In genomic region chr20:48738399-48739304, GRCh38 we compare ENCODE assay signal across 1 cellular context.
A peak's percentile ranks its signal among the peaks of the same experiment; 100 is the strongest.
TF ChIP-seq lines count a peak whose summit lies in the region.

No MANE protein-coding gene starts in this region.

TF ChIP-seq in GM12878, 131 proteins besides CTCF, POLR2A, EP300 and RAD21 (continued from another document and continues in another):
- TF ChIP-seq, protein P1, sequence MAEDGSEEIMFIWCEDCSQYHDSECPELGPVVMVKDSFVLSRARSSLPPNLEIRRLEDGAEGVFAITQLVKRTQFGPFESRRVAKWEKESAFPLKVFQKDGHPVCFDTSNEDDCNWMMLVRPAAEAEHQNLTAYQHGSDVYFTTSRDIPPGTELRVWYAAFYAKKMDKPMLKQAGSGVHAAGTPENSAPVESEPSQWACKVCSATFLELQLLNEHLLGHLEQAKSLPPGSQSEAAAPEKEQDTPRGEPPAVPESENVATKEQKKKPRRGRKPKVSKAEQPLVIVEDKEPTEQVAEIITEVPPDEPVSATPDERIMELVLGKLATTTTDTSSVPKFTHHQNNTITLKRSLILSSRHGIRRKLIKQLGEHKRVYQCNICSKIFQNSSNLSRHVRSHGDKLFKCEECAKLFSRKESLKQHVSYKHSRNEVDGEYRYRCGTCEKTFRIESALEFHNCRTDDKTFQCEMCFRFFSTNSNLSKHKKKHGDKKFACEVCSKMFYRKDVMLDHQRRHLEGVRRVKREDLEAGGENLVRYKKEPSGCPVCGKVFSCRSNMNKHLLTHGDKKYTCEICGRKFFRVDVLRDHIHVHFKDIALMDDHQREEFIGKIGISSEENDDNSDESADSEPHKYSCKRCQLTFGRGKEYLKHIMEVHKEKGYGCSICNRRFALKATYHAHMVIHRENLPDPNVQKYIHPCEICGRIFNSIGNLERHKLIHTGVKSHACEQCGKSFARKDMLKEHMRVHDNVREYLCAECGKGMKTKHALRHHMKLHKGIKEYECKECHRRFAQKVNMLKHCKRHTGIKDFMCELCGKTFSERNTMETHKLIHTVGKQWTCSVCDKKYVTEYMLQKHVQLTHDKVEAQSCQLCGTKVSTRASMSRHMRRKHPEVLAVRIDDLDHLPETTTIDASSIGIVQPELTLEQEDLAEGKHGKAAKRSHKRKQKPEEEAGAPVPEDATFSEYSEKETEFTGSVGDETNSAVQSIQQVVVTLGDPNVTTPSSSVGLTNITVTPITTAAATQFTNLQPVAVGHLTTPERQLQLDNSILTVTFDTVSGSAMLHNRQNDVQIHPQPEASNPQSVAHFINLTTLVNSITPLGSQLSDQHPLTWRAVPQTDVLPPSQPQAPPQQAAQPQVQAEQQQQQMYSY (CRISPR knock-in tag; IDR thresholded peaks at IDR 0.05): no peak
- peak; percentile 96 for TF ChIP-seq MEF2A (IDR thresholded peaks at IDR 0.05; ENCODE audit: insufficient read depth, low read depth, low read length)
- TF ChIP-seq WRNIP1 (IDR thresholded peaks at IDR 0.05; ENCODE audit: borderline replicate concordance, low read depth, low read length): no peak
- TF ChIP-seq NKRF (conservative IDR thresholded peaks at IDR 0.05): no peak
- TF ChIP-seq ATF3 (IDR thresholded peaks at IDR 0.05; ENCODE audit: borderline replicate concordance, extremely low read depth, low read depth, low read length): no peak
- peak; percentile 30; the same call in 1 of the 2 replicates for TF ChIP-seq ZBTB33 (IDR thresholded peaks at IDR 0.05)
- TF ChIP-seq POU2F2 (IDR thresholded peaks at IDR 0.05; ENCODE audit: borderline replicate concordance, low read depth, low read length): peak; percentile 98
- peak; percentile 93 for TF ChIP-seq CHD2 (IDR thresholded peaks at IDR 0.05; ENCODE audit: borderline replicate concordance, low read depth, low read length)
- TF ChIP-seq IRF5 (IDR thresholded peaks at IDR 0.05; ENCODE audit: borderline replicate concordance): no peak
- TF ChIP-seq ZNF622 (IDR thresholded peaks at IDR 0.05): no peak
- peak; percentile 98 for TF ChIP-seq TCF3 (IDR thresholded peaks at IDR 0.05; ENCODE audit: borderline replicate concordance, insufficient read depth, low read depth, low read length)
- peak; percentile 87 for TF ChIP-seq BACH1 (IDR thresholded peaks at IDR 0.05; ENCODE audit: borderline replicate concordance)
- TF ChIP-seq POLR2AphosphoS5 (IDR thresholded peaks at IDR 0.05; ENCODE audit: low read length): peak; percentile 70
- TF ChIP-seq, protein P2, sequence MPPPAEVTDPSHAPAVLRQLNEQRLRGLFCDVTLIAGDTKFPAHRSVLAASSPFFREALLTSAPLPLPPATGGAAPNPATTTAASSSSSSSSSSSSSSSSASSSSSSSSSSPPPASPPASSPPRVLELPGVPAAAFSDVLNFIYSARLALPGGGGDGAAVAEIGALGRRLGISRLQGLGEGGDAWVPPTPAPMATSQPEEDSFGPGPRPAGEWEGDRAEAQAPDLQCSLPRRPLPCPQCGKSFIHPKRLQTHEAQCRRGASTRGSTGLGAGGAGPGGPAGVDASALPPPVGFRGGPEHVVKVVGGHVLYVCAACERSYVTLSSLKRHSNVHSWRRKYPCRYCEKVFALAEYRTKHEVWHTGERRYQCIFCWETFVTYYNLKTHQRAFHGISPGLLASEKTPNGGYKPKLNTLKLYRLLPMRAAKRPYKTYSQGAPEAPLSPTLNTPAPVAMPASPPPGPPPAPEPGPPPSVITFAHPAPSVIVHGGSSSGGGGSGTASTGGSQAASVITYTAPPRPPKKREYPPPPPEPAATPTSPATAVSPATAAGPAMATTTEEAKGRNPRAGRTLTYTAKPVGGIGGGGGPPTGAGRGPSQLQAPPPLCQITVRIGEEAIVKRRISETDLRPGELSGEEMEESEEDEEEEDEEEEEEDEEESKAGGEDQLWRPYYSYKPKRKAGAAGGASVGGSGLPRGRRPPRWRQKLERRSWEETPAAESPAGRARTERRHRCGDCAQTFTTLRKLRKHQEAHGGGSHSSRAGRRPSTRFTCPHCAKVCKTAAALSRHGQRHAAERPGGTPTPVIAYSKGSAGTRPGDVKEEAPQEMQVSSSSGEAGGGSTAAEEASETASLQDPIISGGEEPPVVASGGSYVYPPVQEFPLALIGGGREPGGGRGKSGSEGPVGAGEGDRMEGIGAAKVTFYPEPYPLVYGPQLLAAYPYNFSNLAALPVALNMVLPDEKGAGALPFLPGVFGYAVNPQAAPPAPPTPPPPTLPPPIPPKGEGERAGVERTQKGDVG (CRISPR knock-in tag; IDR thresholded peaks at IDR 0.05): no peak
- TF ChIP-seq NR2C1 (IDR thresholded peaks at IDR 0.05): no peak
- TF ChIP-seq MTA2 (IDR thresholded peaks at IDR 0.05; ENCODE audit: low read depth): peak; percentile 93
- no peak for TF ChIP-seq SMAD5 (IDR thresholded peaks at IDR 0.05; ENCODE audit: low read depth)
- 0 out of 2 replicates have a peak, but pooled peaks have one; percentile 45 for TF ChIP-seq MYB (IDR thresholded peaks at IDR 0.05; ENCODE audit: borderline replicate concordance, low read depth, low read length)
- TF ChIP-seq FOS (IDR thresholded peaks at IDR 0.05; ENCODE audit: borderline replicate concordance, extremely low read depth, insufficient read length): no peak
- TF ChIP-seq RAD51 (IDR thresholded peaks at IDR 0.05): no peak
- peak; percentile 88 for TF ChIP-seq RELB (IDR thresholded peaks at IDR 0.05; ENCODE audit: low read depth)
- TF ChIP-seq EZH2 (IDR thresholded peaks at IDR 0.05; ENCODE audit: borderline replicate concordance, control insufficient read depth, low read depth, low read length): no peak
- peak; percentile 65; the same call in 1 of the 2 replicates for TF ChIP-seq GABPA (IDR thresholded peaks at IDR 0.05; ENCODE audit: low read depth)
- peak; percentile 94 to 96 for TF ChIP-seq IKZF2 (IDR thresholded peaks at IDR 0.05)
- no peak; the same call in 1 of the 2 replicates for TF ChIP-seq ZNF217 (IDR thresholded peaks at IDR 0.05)
- no peak for TF ChIP-seq KDM1A (IDR thresholded peaks at IDR 0.05; ENCODE audit: borderline replicate concordance)
- TF ChIP-seq JUND (IDR thresholded peaks at IDR 0.05; ENCODE audit: low read depth, low read length): peak; percentile 91
- no peak for TF ChIP-seq FOXK2 (IDR thresholded peaks at IDR 0.05)
- TF ChIP-seq ZNF274 (IDR thresholded peaks at IDR 0.05; ENCODE audit: insufficient read depth, insufficient read length): no peak
- TF ChIP-seq, protein P3, sequence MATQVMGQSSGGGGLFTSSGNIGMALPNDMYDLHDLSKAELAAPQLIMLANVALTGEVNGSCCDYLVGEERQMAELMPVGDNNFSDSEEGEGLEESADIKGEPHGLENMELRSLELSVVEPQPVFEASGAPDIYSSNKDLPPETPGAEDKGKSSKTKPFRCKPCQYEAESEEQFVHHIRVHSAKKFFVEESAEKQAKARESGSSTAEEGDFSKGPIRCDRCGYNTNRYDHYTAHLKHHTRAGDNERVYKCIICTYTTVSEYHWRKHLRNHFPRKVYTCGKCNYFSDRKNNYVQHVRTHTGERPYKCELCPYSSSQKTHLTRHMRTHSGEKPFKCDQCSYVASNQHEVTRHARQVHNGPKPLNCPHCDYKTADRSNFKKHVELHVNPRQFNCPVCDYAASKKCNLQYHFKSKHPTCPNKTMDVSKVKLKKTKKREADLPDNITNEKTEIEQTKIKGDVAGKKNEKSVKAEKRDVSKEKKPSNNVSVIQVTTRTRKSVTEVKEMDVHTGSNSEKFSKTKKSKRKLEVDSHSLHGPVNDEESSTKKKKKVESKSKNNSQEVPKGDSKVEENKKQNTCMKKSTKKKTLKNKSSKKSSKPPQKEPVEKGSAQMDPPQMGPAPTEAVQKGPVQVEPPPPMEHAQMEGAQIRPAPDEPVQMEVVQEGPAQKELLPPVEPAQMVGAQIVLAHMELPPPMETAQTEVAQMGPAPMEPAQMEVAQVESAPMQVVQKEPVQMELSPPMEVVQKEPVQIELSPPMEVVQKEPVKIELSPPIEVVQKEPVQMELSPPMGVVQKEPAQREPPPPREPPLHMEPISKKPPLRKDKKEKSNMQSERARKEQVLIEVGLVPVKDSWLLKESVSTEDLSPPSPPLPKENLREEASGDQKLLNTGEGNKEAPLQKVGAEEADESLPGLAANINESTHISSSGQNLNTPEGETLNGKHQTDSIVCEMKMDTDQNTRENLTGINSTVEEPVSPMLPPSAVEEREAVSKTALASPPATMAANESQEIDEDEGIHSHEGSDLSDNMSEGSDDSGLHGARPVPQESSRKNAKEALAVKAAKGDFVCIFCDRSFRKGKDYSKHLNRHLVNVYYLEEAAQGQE (IDR thresholded peaks at IDR 0.05; ENCODE audit: low read depth, low read length): peak; percentile 48; the same call in 1 of the 2 replicates
- peak; percentile 99 for TF ChIP-seq BHLHE40 (IDR thresholded peaks at IDR 0.05; ENCODE audit: borderline replicate concordance in 1 of 2, low read depth in 2 of 2, low read length in 1 of 2)
- no peak for TF ChIP-seq RFX5 (IDR thresholded peaks at IDR 0.05; ENCODE audit: low read depth, low read length)
- TF ChIP-seq HSF1 (IDR thresholded peaks at IDR 0.05; ENCODE audit: low read depth, low read length): no peak
- TF ChIP-seq ZBED1 (IDR thresholded peaks at IDR 0.05; ENCODE audit: borderline replicate concordance): peak; percentile 95
- TF ChIP-seq RUNX3 (IDR thresholded peaks at IDR 0.05; ENCODE audit: low read length): peak; percentile 98
- TF ChIP-seq SP1 (IDR thresholded peaks at IDR 0.05; ENCODE audit: low read depth, low read length): peak; percentile 94
- no peak for TF ChIP-seq NRF1 (conservative IDR thresholded peaks at IDR 0.05; ENCODE audit: low read depth, low read length)
- TF ChIP-seq IKZF1 (conservative IDR thresholded peaks at IDR 0.05): peak; percentile 88
- peak in 1 of 2 experiments; percentile 82; a peak in 2 of 4 replicates for TF ChIP-seq SRF (IDR thresholded peaks at IDR 0.05; ENCODE audit: low read depth in 2 of 2, low read length in 2 of 2)
- no peak for TF ChIP-seq SIX5 (IDR thresholded peaks at IDR 0.05; ENCODE audit: low read depth, low read length, severe bottlenecking)
